Comparison of ENCODE assay signal across 8 cellular contexts in genomic region chrX:55342533-55343501, GRCh38.
A peak's percentile ranks its signal among the peaks of the same experiment; 100 is the strongest.
DNase-seq lines count a peak whose midpoint lies in the region; ATAC-seq and TF ChIP-seq lines count a peak whose summit lies in the region.

No MANE protein-coding gene starts in this region.

- H3K4me1 ChIP-seq in Karpas-422 (ENCODE audit: low read length) (no peaks in the 10 kb centered on the region), endodermal cell (ENCODE audit: control insufficient read depth, insufficient read depth, low read length) (no peaks in the 10 kb centered on the region)

- DNase-seq in SIG-M5 treated with dmso at 0.1 percent for 504 hours (lab: John Stamatoyannopoulos, UW; ENCODE audit: unreplicated experiment) (peak; percentile 0), SIG-M5 (lab: John Stamatoyannopoulos, UW) (no peak), Karpas-422 (peak; percentile 73), endodermal cell (peak; percentile 73), pons (ENCODE audit: low spot score) (peak; percentile 26), SW 1271 (lab: John Stamatoyannopoulos, UW) (no peak)

- H3K4me2 ChIP-seq in Karpas-422 (ENCODE audit: low read depth, low read length, poor library complexity, severe bottlenecking) = no peak overlapping the region

- H3K27ac Mint-ChIP-seq in endodermal cell = no peak overlapping the region

- peak; percentile 67 for ATAC-seq in GM21423 (IDR thresholded peaks at IDR 0.05; ENCODE audit: unreplicated experiment)

- no peaks in the 10 kb centered on the region for H4K20me1 ChIP-seq in Karpas-422 (ENCODE audit: insufficient read depth, low read depth, low read length)

- 69 to 89% methylated on average over 3 to 21 of the region's 21 CpGs for WGBS in endodermal cell (ENCODE audit: insufficient coverage in 1 of 2, insufficient read length in 1 of 2), 2 experiments

- no peak overlapping the region for H3K9ac ChIP-seq in Karpas-422 (ENCODE audit: low read length)
- H3K9ac ChIP-seq in endodermal cell (ENCODE audit: extremely low read depth, low read length, poor library complexity, severe bottlenecking) = no peak overlapping the region

- peak overlapping the region; percentile 14 for H3K4me3 Mint-ChIP-seq in endodermal cell

- H3K36me3 ChIP-seq in Karpas-422 (ENCODE audit: insufficient read depth, low read length) = no peaks in the 10 kb centered on the region
- H3K36me3 ChIP-seq in endodermal cell (ENCODE audit: control insufficient read depth, insufficient read depth, low read length) = no peaks in the 10 kb centered on the region

- H3K4me3 ChIP-seq in Karpas-422 (ENCODE audit: low read length) = no peak overlapping the region
- no peak overlapping the region for H3K4me3 ChIP-seq in endodermal cell (ENCODE audit: low read length)

- no peaks in the 10 kb centered on the region for H3K9me2 ChIP-seq in Karpas-422 (replicated peaks; ENCODE audit: insufficient read depth, low read length)

- H3K36me3 Mint-ChIP-seq in endodermal cell (ENCODE audit: low read depth) = no peaks in the 10 kb centered on the region

- no peak overlapping the region for H2AFZ ChIP-seq in Karpas-422 (ENCODE audit: low read length)

- no peaks in the 10 kb centered on the region for H3K27me3 Mint-ChIP-seq in endodermal cell (ENCODE audit: insufficient read depth)

- peak; percentile 80 for TF ChIP-seq CTCF in VCaP (conservative IDR thresholded peaks at IDR 0.05)
- TF ChIP-seq CTCF in endodermal cell (conservative IDR thresholded peaks at IDR 0.05) = peak; percentile 71

- no peaks in the 10 kb centered on the region for H3K79me2 ChIP-seq in Karpas-422 (ENCODE audit: low read length)

- peaks cover 72% of the 10 kb centered on the region for H3K9me3 Mint-ChIP-seq in endodermal cell

- H3K4me1 Mint-ChIP-seq in endodermal cell = peaks cover 14% of the 10 kb centered on the region

- H3K27ac ChIP-seq in Karpas-422 (ENCODE audit: low read length) (no peak overlapping the region), VCaP (no peak overlapping the region), endodermal cell (ENCODE audit: low read depth, low read length) (no peak overlapping the region)

- no peaks in the 10 kb centered on the region for H3K9me3 ChIP-seq in Karpas-422 (ENCODE audit: low read length)
- H3K9me3 ChIP-seq in endodermal cell (ENCODE audit: control insufficient read depth, low read length) = no peaks in the 10 kb centered on the region

- no peaks in the 10 kb centered on the region for H3K27me3 ChIP-seq in Karpas-422 (ENCODE audit: low read length)
- no peaks in the 10 kb centered on the region for H3K27me3 ChIP-seq in endodermal cell (ENCODE audit: control insufficient read depth, insufficient read depth, low read length, poor library complexity, severe bottlenecking)

Comparison
In these comparisons a context has a peak if more than half of its experiments do, and no peak if none do; other contexts are left out.
1. DNase-seq: peak in SIG-M5 treated with dmso at 0.1 percent for 504 hours (single experiment), Karpas-422 (single experiment), endodermal cell (single experiment) and pons (single experiment); none in SIG-M5 (single experiment) and SW 1271 (0 of 2).